8 cellular contexts compared by ENCODE assay signal in genomic region chr12:98998697-98999299, GRCh38.
DNase-seq lines count a peak whose midpoint lies in the region; ATAC-seq and TF ChIP-seq lines count a peak whose summit lies in the region.
"Had no signal": no experiment of that assay in that cellular context is flagged by ENCODE, and none has a peak within 500 bp of the region (broad histone marks: within the 10 kb centered on the region; RNA-seq: fewer than 3 reads in every experiment).

No MANE protein-coding gene starts in this region.

- H3K9ac ChIP-seq in neural progenitor cell = no peak overlapping the region

- no peaks in the 10 kb centered on the region for H4K20me1 ChIP-seq in neural progenitor cell (ENCODE audit: low read depth)

- peak overlapping the region; percentile 21 for H2AFZ ChIP-seq in neural progenitor cell (replicated peaks)

- DNase-seq in GM06990 (ENCODE audit: extremely low read depth, insufficient read length) = no peak
- DNase-seq in HPDE6-E6E7 (ENCODE audit: extremely low spot score) = peak; percentile 34
- DNase-seq in OCI-M1 (lab: John Stamatoyannopoulos, UW) = peak; percentile 74
- peak; percentile 55 for DNase-seq in epithelial cell of esophagus (ENCODE audit: low read depth)
- peak; percentile 45 for DNase-seq in neural progenitor cell (ENCODE audit: low spot score)
- DNase-seq in suprapubic skin (ENCODE audit: low spot score in 2 of 2) = no peak

- H3K27ac ChIP-seq in neural progenitor cell (no peak overlapping the region), suprapubic skin (no peak overlapping the region)

- no peak overlapping the region for H3K4me3 Mint-ChIP-seq in neural progenitor cell
- H3K4me3 Mint-ChIP-seq: activated naive CD8-positive, alpha-beta T cell had no signal

- H3K4me2 ChIP-seq in neural progenitor cell = no peak overlapping the region

- H3K4me1 ChIP-seq in neural progenitor cell (no peaks in the 10 kb centered on the region), suprapubic skin (no peaks in the 10 kb centered on the region)

- TF ChIP-seq CTCF in GM06990 (IDR thresholded peaks at IDR 0.05; ENCODE audit: insufficient read depth, low read length, poor library complexity, severe bottlenecking) (peak; percentile 59), epithelial cell of esophagus (IDR thresholded peaks at IDR 0.05; ENCODE audit: insufficient read depth, low read depth, low read length, missing control alignments) (peak; percentile 67), neural progenitor cell (IDR thresholded peaks at IDR 0.05) (peak; percentile 85), suprapubic skin (IDR thresholded peaks at IDR 0.05) (peak in 1 of 2 donors; percentile 55)

- H3K27me3 Mint-ChIP-seq in neural progenitor cell (ENCODE audit: insufficient read depth, low read depth) = no peaks in the 10 kb centered on the region
- H3K27me3 Mint-ChIP-seq: activated naive CD8-positive, alpha-beta T cell had no signal

- H3K79me2 ChIP-seq in neural progenitor cell (ENCODE audit: low read depth) = no peaks in the 10 kb centered on the region

- no peak overlapping the region for H3K4me3 ChIP-seq in GM06990 (replicated peaks; ENCODE audit: low read depth, low read length)
- H3K4me3 ChIP-seq in epithelial cell of esophagus (ENCODE audit: low read length) = no peak overlapping the region
- no peak overlapping the region for H3K4me3 ChIP-seq in neural progenitor cell
- H3K4me3 ChIP-seq in suprapubic skin = no peak overlapping the region

- no peaks in the 10 kb centered on the region for H3K27me3 ChIP-seq in GM06990 (replicated peaks; ENCODE audit: control insufficient read depth, insufficient read depth, low read length)
- H3K27me3 ChIP-seq in neural progenitor cell = no peaks in the 10 kb centered on the region
- no peaks in the 10 kb centered on the region for H3K27me3 ChIP-seq in suprapubic skin

- 24% methylated on average over 6 of the region's 6 CpGs for WGBS in suprapubic skin

- H3K9me3 ChIP-seq in neural progenitor cell (ENCODE audit: low read depth) (no peaks in the 10 kb centered on the region), suprapubic skin (no peaks in the 10 kb centered on the region)

- H3F3A ChIP-seq in neural progenitor cell (ENCODE audit: low read depth) = peaks cover 2% of the 10 kb centered on the region

- no peaks in the 10 kb centered on the region for H3K36me3 Mint-ChIP-seq in neural progenitor cell
- H3K36me3 Mint-ChIP-seq: activated naive CD8-positive, alpha-beta T cell had no signal

- no peak for TF ChIP-seq EP300 in suprapubic skin (IDR thresholded peaks at IDR 0.05)

- no peaks in the 10 kb centered on the region for H3K9me3 Mint-ChIP-seq in neural progenitor cell

- H3K36me3 ChIP-seq in GM06990 (ENCODE audit: control insufficient read depth, insufficient read depth, low read length) (no peaks in the 10 kb centered on the region), neural progenitor cell (no peaks in the 10 kb centered on the region), suprapubic skin (no peaks in the 10 kb centered on the region)

- no peak for TF ChIP-seq POLR2A in suprapubic skin (IDR thresholded peaks at IDR 0.05)

- H3K4me1 Mint-ChIP-seq in neural progenitor cell = peaks cover 10% of the 10 kb centered on the region

- peak; percentile 88 for ATAC-seq in GM21515 (IDR thresholded peaks at IDR 0.05; ENCODE audit: unreplicated experiment)

- H3K27ac Mint-ChIP-seq in neural progenitor cell = no peak overlapping the region
- H3K27ac Mint-ChIP-seq: activated naive CD8-positive, alpha-beta T cell had no signal

Comparison
In these comparisons a context has a peak if more than half of its experiments do, and no peak if none do; other contexts are left out.
1. DNase-seq: peak in HPDE6-E6E7 (single experiment), OCI-M1 (single experiment), epithelial cell of esophagus (single experiment) and neural progenitor cell (single experiment); none in GM06990 (single experiment) and suprapubic skin (0 of 2).